1 cellular context compared by ENCODE assay signal in genomic region chr22:36303874-36304273, GRCh38.
TF ChIP-seq lines count a peak whose summit lies in the region.

No MANE protein-coding gene starts in this region.

TF ChIP-seq in GM12878, 131 proteins besides CTCF, POLR2A, EP300 and RAD21:
- TF ChIP-seq ATF2 (IDR thresholded peaks at IDR 0.05; ENCODE audit: low read length) (no peak), MTA3 (IDR thresholded peaks at IDR 0.05; ENCODE audit: borderline replicate concordance, low read length) (no peak), EED (IDR thresholded peaks at IDR 0.05; ENCODE audit: low read depth) (no peak), ZNF207 (IDR thresholded peaks at IDR 0.05; ENCODE audit: borderline replicate concordance) (no peak), POU2F2 (IDR thresholded peaks at IDR 0.05; ENCODE audit: borderline replicate concordance, low read depth, low read length) (no peak), GATAD2B (conservative IDR thresholded peaks at IDR 0.05; ENCODE audit: low read depth) (no peak), NFXL1 (IDR thresholded peaks at IDR 0.05; ENCODE audit: borderline replicate concordance) (no peak), PAX5 (IDR thresholded peaks at IDR 0.05; ENCODE audit: borderline replicate concordance, low read depth, low read length) (no peak), ESRRA (IDR thresholded peaks at IDR 0.05; ENCODE audit: low read length) (no peak), KLF5 (IDR thresholded peaks at IDR 0.05; ENCODE audit: partially characterized antibody) (no peak), ZNF24 (IDR thresholded peaks at IDR 0.05) (no peak)
